9 cellular contexts compared by ENCODE assay signal in genomic region chr5:8457187-8458037, GRCh38.
DNase-seq lines count a peak whose midpoint lies in the region; ATAC-seq and TF ChIP-seq lines count a peak whose summit lies in the region.
"Had no signal": no experiment of that assay in that cellular context is flagged by ENCODE, and none has a peak within 500 bp of the region (broad histone marks: within the 10 kb centered on the region; RNA-seq: fewer than 3 reads in every experiment).

No MANE protein-coding gene starts in this region.

- TF ChIP-seq CTCF in Caco-2 (IDR thresholded peaks at IDR 0.05; ENCODE audit: insufficient read depth in 1 of 2, low read depth in 1 of 2, low read length in 1 of 2, severe bottlenecking in 1 of 2, unreplicated experiment in 1 of 2) (no peak), WI38 (IDR thresholded peaks at IDR 0.05; ENCODE audit: low read depth, low read length) (no peak), mammary epithelial cell (conservative IDR thresholded peaks at IDR 0.05 in 1 of 2, IDR thresholded peaks at IDR 0.05 in 1 of 2; ENCODE audit: extremely low read depth in 1 of 2, insufficient read depth in 1 of 2, low read depth in 1 of 2, low read length in 2 of 2) (no peak)

- peak overlapping the region; percentile 55 for H3K4me3 ChIP-seq in Caco-2 (ENCODE audit: low read depth, low read length)
- H3K4me3 ChIP-seq in MG63, result peak overlapping the region; percentile 77
- peak overlapping the region; percentile 74 for H3K4me3 ChIP-seq in WI38 (ENCODE audit: low read depth, low read length)
- peak overlapping the region; percentile 64 to 83 (median 72) for H3K4me3 ChIP-seq in mammary epithelial cell (replicated peaks in 1 of 3; ENCODE audit: insufficient read depth in 1 of 3, low read depth in 2 of 3, low read length in 3 of 3)

- peak overlapping the region; percentile 83 for H2AFZ ChIP-seq in mammary epithelial cell (ENCODE audit: low read depth, low read length)

- in situ Hi-C loops in mammary epithelial cell (cut with MboI; ENCODE audit: low sequenced_read_pairs in 2 of 2), result no loop called here

- peak overlapping the region; percentile 75 for H3K4me2 ChIP-seq in mammary epithelial cell (ENCODE audit: insufficient read depth, low read depth, low read length)

- peak overlapping the region; percentile 91 for H3K27ac Mint-ChIP-seq in Caco-2 (ENCODE audit: unreplicated experiment)

- H3K36me3 ChIP-seq in Caco-2 (ENCODE audit: control insufficient read depth, insufficient read depth, low read length), result no peaks in the 10 kb centered on the region
- H3K36me3 ChIP-seq in MG63, result peaks cover 6% of the 10 kb centered on the region; the same call in 1 of the 2 replicates
- H3K36me3 ChIP-seq in mammary epithelial cell (ENCODE audit: insufficient read depth, low read length), result peaks cover 2% of the 10 kb centered on the region

- H4K20me1 ChIP-seq in mammary epithelial cell (ENCODE audit: insufficient read depth, low read length), result no peaks in the 10 kb centered on the region

- DNase-seq in Caco-2 (peak; percentile 94 to 96), MG63 (peak; percentile 94), mammary epithelial cell (peak; percentile 99), inferior parietal cortex (ENCODE audit: extremely low spot score) (peak; percentile 87), NOMO-1 (lab: John Stamatoyannopoulos, UW; ENCODE audit: unreplicated experiment in 2 of 2) (no peak)
- peak; percentile 92 for DNase-seq in stimulated activated CD4-positive, alpha-beta T cell treated with anti-CD3 and anti-CD28 coated beads, Interleukin-15, amount 100 ng/mL, for 24 hours

- dilution Hi-C loops in mammary epithelial cell (cut with HindIII; ENCODE audit: low sequenced_read_pairs), result no loop called here

- peak overlapping the region; percentile 76 for H3K4me3 Mint-ChIP-seq in Caco-2 (ENCODE audit: unreplicated experiment)

- H3K4me1 Mint-ChIP-seq in Caco-2 (ENCODE audit: low read depth, unreplicated experiment), result peaks cover 6% of the 10 kb centered on the region
- H3K4me1 Mint-ChIP-seq: brain had no signal

- H3K27ac ChIP-seq in mammary epithelial cell (ENCODE audit: insufficient read depth, low read depth, low read length), result peak overlapping the region; percentile 63

- H3K9me3 Mint-ChIP-seq in Caco-2 (ENCODE audit: unreplicated experiment), result no peaks in the 10 kb centered on the region

- CTCF ChIA-PET in Caco-2 (lab: Charles Lee), result no interaction called here
- CTCF ChIA-PET in mammary epithelial cell (lab: Charles Lee; ENCODE audit: low non-redundant PET), result no interaction called here

- H3K36me3 Mint-ChIP-seq in Caco-2 (ENCODE audit: insufficient read depth, unreplicated experiment), result peaks cover 24% of the 10 kb centered on the region
- H3K36me3 Mint-ChIP-seq: brain had no signal

- no peaks in the 10 kb centered on the region; the same call in 1 of the 2 replicates for H3K9me3 ChIP-seq in Caco-2
- no peaks in the 10 kb centered on the region; the same call in 1 of the 2 replicates for H3K9me3 ChIP-seq in MG63
- H3K9me3 ChIP-seq in mammary epithelial cell (replicated peaks; ENCODE audit: insufficient read depth, low read length), result no peaks in the 10 kb centered on the region

- WGBS in mammary epithelial cell (ENCODE audit: low coverage, missing lambda C conversion rate), result 45% methylated on average over 33 of the region's 74 CpGs

- H3K27me3 ChIP-seq in Caco-2 (replicated peaks; ENCODE audit: control insufficient read depth, insufficient read depth, low read length) (no peaks in the 10 kb centered on the region), MG63 (no peaks in the 10 kb centered on the region), mammary epithelial cell (ENCODE audit: insufficient read depth, low read length) (no peaks in the 10 kb centered on the region)

- BruUV-seq in Caco-2 (replicated peaks; lab: Mats Ljungman, UMichigan) (no TSS peak), mammary epithelial cell (replicated peaks; lab: Mats Ljungman, UMichigan) (no TSS peak)

- peak; percentile 88 for ATAC-seq in GM21619 (IDR thresholded peaks at IDR 0.05; ENCODE audit: unreplicated experiment)

- peak overlapping the region; percentile 61 for H3K9ac ChIP-seq in mammary epithelial cell (ENCODE audit: insufficient read depth, low read length)

- H3K4me1 ChIP-seq in Caco-2 (peaks cover 12% of the 10 kb centered on the region), mammary epithelial cell (ENCODE audit: insufficient read depth, low read length) (no peaks in the 10 kb centered on the region)

- no peaks in the 10 kb centered on the region for H3K27me3 Mint-ChIP-seq in Caco-2 (ENCODE audit: insufficient read depth, unreplicated experiment)
- H3K27me3 Mint-ChIP-seq: brain had no signal

- peaks cover 22% of the 10 kb centered on the region for H3K79me2 ChIP-seq in mammary epithelial cell (ENCODE audit: insufficient read depth, low read length)

- intact Hi-C loops in Caco-2 (cut with micrococcal nuclease; ENCODE audit: unreplicated experiment), result no loop called here
- intact Hi-C loops in mammary epithelial cell (cut with micrococcal nuclease), result no loop called here

- POLR2A ChIA-PET in Caco-2 (lab: Charles Lee), result interaction anchor here (0.7 to 0.8 kb wide), 2 partner anchors 12 to 589 kb away, joined by 3 read pairs; partner anchors contain the start of genes FASTKD3 and MTRR

Comparison
In these comparisons a context has a peak if more than half of its experiments do, and no peak if none do; other contexts are left out.
1. DNase-seq: peak in Caco-2 (2 of 2), MG63 (single experiment), mammary epithelial cell (single experiment), inferior parietal cortex (single experiment) and stimulated activated CD4-positive, alpha-beta T cell treated with anti-CD3 and anti-CD28 coated beads, Interleukin-15, amount 100 ng/mL, for 24 hours (single experiment); none in NOMO-1 (0 of 2).
2. Peak in every context shown above with its lines, with median percentiles within 50 percentile points of each other: H3K4me3 ChIP-seq.